Comparison of ENCODE assay signal across 8 cellular contexts in the genomic region with DNA sequence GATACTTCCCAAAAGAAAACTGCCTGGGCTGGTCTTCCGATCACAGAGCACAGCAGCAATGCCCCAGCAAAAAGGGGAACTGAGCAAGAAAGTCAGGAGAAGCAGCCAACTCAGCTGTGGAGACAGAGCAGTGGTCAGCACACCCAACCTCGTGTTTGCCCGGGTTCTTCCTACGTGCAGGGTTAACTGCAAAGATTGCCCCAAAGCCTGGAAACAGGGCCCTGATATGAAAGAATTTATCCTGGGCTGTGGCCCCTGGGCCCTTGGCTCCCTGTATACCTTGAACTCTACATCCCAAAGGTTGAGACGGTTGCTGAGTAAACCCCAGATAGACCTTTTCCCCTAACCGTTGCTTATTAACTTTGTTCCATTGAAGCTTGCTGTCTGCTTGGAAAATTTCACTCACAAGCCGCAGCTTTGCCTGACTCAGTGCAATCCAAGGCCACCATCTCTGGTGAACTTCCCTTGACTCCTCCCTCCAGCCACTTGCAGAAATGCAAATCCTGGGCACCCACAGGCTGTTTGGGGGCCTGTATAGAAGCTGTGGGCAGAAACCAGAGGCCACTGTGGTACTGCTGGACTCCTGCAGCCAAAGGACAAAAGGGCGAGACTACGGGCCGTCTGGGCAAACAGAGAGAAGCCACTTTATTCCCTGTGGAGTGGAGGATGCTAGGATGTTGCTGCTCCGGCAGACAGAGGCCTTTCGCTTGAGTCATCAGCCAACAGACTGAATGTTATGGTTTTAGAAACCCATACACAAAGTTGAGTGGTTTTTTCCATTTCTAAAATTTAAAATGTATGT. TPM values are rescaled to one million over a fixed set of nuclear protein-coding genes. Genes with fewer than 3 reads are reported as not detected.
DNase-seq lines count a peak whose midpoint lies in the region; ATAC-seq, FAIRE-seq and TF ChIP-seq lines count a peak whose summit lies in the region.

No MANE protein-coding gene starts in this region.

- no peaks in the 10 kb centered on the region for H3K79me2 ChIP-seq in HepG2 (ENCODE audit: insufficient read depth, low read length)

- DNase-seq in EH (ENCODE audit: low read depth) (peak; percentile 95), HL-60 (ENCODE audit: low read depth in 1 of 2, low spot score in 1 of 2) (peak in 1 of 2 experiments; percentile 61), amniotic stem cell (lab: John Stamatoyannopoulos, UW) (peak; percentile 81), HepG2 (ENCODE audit: low spot score) (peak; percentile 89), NCI-H1105 treated with DMSO at 0.1 percent for 48 hours (lab: John Stamatoyannopoulos, UW) (no peak), activated gamma-delta T cell (lab: John Stamatoyannopoulos, UW) (no peak)

- no peak overlapping the region for H2AFZ ChIP-seq in HepG2 (ENCODE audit: low read length)

- CTCF ChIA-PET in HepG2 (lab: Yijun Ruan, JAX; ENCODE audit: low intra/inter-chr PET ratio, low total read pairs): no interaction called here

- H3K4me3 ChIP-seq in HL-60 (replicated peaks; ENCODE audit: insufficient read depth, low read length) (no peak overlapping the region), HepG2 (replicated peaks in 1 of 3; ENCODE audit: insufficient read depth in 1 of 3, low read depth in 2 of 3, low read length in 3 of 3) (peak overlapping the region in 1 of 3 experiments; percentile 0; a peak in 2 of 6 replicates), urinary bladder (ENCODE audit: low read depth, low read length) (no peak overlapping the region)

- H3K4me1 ChIP-seq in HepG2 (ENCODE audit: insufficient read depth, low read length) (peaks cover 59% of the 10 kb centered on the region), urinary bladder (ENCODE audit: insufficient read depth) (no peaks in the 10 kb centered on the region)

- H3K27me3 ChIP-seq in HL-60 (ENCODE audit: insufficient read depth, poor library complexity, severe bottlenecking) (no peaks in the 10 kb centered on the region), HepG2 (ENCODE audit: control insufficient read depth in 1 of 2, insufficient read depth in 2 of 2, low read length in 2 of 2) (no peaks in the 10 kb centered on the region)

- 7% methylated on average over 12 of the region's 12 CpGs for WGBS in HepG2 (ENCODE audit: low lambda C conversion rate)
- 49% methylated on average over 12 of the region's 12 CpGs for WGBS in urinary bladder

- FAIRE-seq in HepG2 (lab: Jason Lieb, UNC): peak; percentile 97

- POLR2A ChIA-PET in HepG2 (lab: Yijun Ruan, JAX): interaction anchor here (1.1 kb wide), 1 partner anchor 12 kb away, joined by 3 read pairs; no protein-coding TSS in a partner anchor

- intact Hi-C loops in HepG2 (cut with micrococcal nuclease; ENCODE audit: unreplicated experiment): no loop called here

- H3K4me2 ChIP-seq in HepG2 (ENCODE audit: low read depth, low read length): peak overlapping the region; percentile 56

- BruUV-seq in HepG2 (replicated peaks; lab: Mats Ljungman, UMichigan): no TSS peak

- TF ChIP-seq CTCF in HL-60 (IDR thresholded peaks at IDR 0.05; ENCODE audit: insufficient read depth, low read length) (no peak), HepG2 (CRISPR knock-in tag; IDR thresholded peaks at IDR 0.05) (no peak)

- H3K36me3 ChIP-seq in HepG2 (replicated peaks in 1 of 2; ENCODE audit: control insufficient read depth in 1 of 2, insufficient read depth in 2 of 2, low read length in 2 of 2): no peaks in the 10 kb centered on the region
- no peaks in the 10 kb centered on the region for H3K36me3 ChIP-seq in urinary bladder (ENCODE audit: insufficient read depth)

- in situ Hi-C loops in HepG2 (cut with HindIII; ENCODE audit: extremely low pct_ligation_motif_present, low pct_unique_long_range_greater_than_20kb): no loop called here

- no peak for TF ChIP-seq POLR2A in HepG2 (IDR thresholded peaks at IDR 0.05; ENCODE audit: insufficient read depth in 1 of 2, low read depth in 2 of 2, low read length in 2 of 2)

- no peaks in the 10 kb centered on the region for H4K20me1 ChIP-seq in HepG2 (ENCODE audit: insufficient read depth, low read length)

- peak; percentile 11; the same call in 1 of the 2 replicates for TF ChIP-seq RAD21 in HepG2 (CRISPR knock-in tag; IDR thresholded peaks at IDR 0.05)

- H3K9ac ChIP-seq in HepG2 (ENCODE audit: insufficient read depth, low read depth, low read length): 0 out of 2 replicates have a peak overlapping the region, but pooled peaks have one; percentile 1

- 0 out of 2 replicates have a peak overlapping the region, but pooled peaks have one; percentile 18 for H3K27ac ChIP-seq in HL-60 (replicated peaks)
- H3K27ac ChIP-seq in HepG2 (ENCODE audit: extremely low read length, insufficient read depth, low read length): peak overlapping the region; percentile 26
- peak overlapping the region; percentile 33 for H3K27ac ChIP-seq in urinary bladder (ENCODE audit: low read depth)

- no peaks in the 10 kb centered on the region for H3K9me3 ChIP-seq in HepG2 (ENCODE audit: low read length)

- peak; percentile 71 for ATAC-seq in GM21515 (IDR thresholded peaks at IDR 0.05; ENCODE audit: unreplicated experiment)
- ATAC-seq in HepG2: peak; percentile 82

- TF ChIP-seq EP300 in HepG2 (IDR thresholded peaks at IDR 0.05; ENCODE audit: low read depth in 2 of 2, low read length in 2 of 2) (peak in 1 of 2 experiments; percentile 43; a peak in 1 of 4 replicates), HepG2 (CRISPR knock-in tag; IDR thresholded peaks at IDR 0.05; ENCODE audit: borderline replicate concordance) (no peak; the same call in 1 of the 2 replicates)

TF ChIP-seq in HepG2, 621 proteins besides CTCF, POLR2A, EP300 and RAD21 (continues in another document):
- TF ChIP-seq SALL2 (CRISPR knock-in tag; IDR thresholded peaks at IDR 0.05) (no peak), DMTF1 (CRISPR knock-in tag; IDR thresholded peaks at IDR 0.05) (no peak), ARID2 (CRISPR knock-in tag; IDR thresholded peaks at IDR 0.05; ENCODE audit: borderline replicate concordance) (no peak), PATZ1 (CRISPR knock-in tag; IDR thresholded peaks at IDR 0.05) (peak; percentile 39; the same call in 1 of the 2 replicates)

RNA-seq across cellular contexts. Expression of gene NRP2, which starts 18.2 kb away (rescaled TPM):
- total RNA-seq in HepG2 (2016; rRNA removed; fragmentation: Illumina TruSeq; extraction: Trizol) (0.60 and 1.4 TPM in 2 replicates), urinary bladder (101 TPM)
- total RNA-seq in HepG2 (2016; cell fraction: cytosol; rRNA removed; fragmentation: Illumina TruSeq; extraction: Trizol; ENCODE audit: low read depth): under 0.01 and 0.20 TPM in 2 replicates
- 0.79 and 0.93 TPM in 2 replicates for total RNA-seq in HepG2 (2016; cell fraction: insoluble cytoplasmic fraction; rRNA removed; fragmentation: Illumina TruSeq; extraction: Trizol)
- 0.22 and 0.41 TPM in 2 replicates for total RNA-seq in HepG2 (2016; cell fraction: membrane; rRNA removed; fragmentation: Illumina TruSeq; extraction: Trizol)
- total RNA-seq in HepG2 (2016; cell fraction: nucleus; rRNA removed; fragmentation: Illumina TruSeq; extraction: Trizol): 1.4 and 2.4 TPM in 2 replicates
- polyA plus RNA-seq in HepG2 (2011; rRNA removed) (0.65 and 1.4 TPM in 2 replicates), urinary bladder (74.4 TPM)
- polyA plus RNA-seq in HepG2 (2011; cell fraction: cytosol; rRNA removed): 0.32 and 0.37 TPM in 2 replicates
- 0.51 and 0.66 TPM in 2 replicates for polyA plus RNA-seq in HepG2 (2011; cell fraction: nucleus; rRNA removed)
- polyA plus RNA-seq in HepG2 (2012): 0.54 and 3.3 TPM in 2 replicates
- polyA plus RNA-seq in HepG2 (2016; cell fraction: cytosol; fragmentation: Illumina TruSeq; extraction: Trizol; ENCODE audit: low read depth): 0.12 and 0.16 TPM in 2 replicates
- 0.26 and 0.34 TPM in 2 replicates for polyA plus RNA-seq in HepG2 (2016; cell fraction: insoluble cytoplasmic fraction; fragmentation: Illumina TruSeq; extraction: Trizol; ENCODE audit: low read depth)
- polyA plus RNA-seq in HepG2 (2016; cell fraction: membrane; fragmentation: Illumina TruSeq; extraction: Trizol; ENCODE audit: low read depth): 0.09 and 0.37 TPM in 2 replicates
- 1.9 and 2.1 TPM in 2 replicates for polyA plus RNA-seq in HepG2 (2016; cell fraction: nucleus; fragmentation: Illumina TruSeq; extraction: Trizol; ENCODE audit: insufficient read depth, low read depth)
- polyA minus RNA-seq in HepG2 (2011; rRNA and poly(A)+ RNA removed; ENCODE audit: low replicate concordance): 1.3 and 6.5 TPM in 2 replicates
- 0.49 and 0.88 TPM in 2 replicates for polyA minus RNA-seq in HepG2 (2011; cell fraction: cytosol; rRNA and poly(A)+ RNA removed)
- polyA minus RNA-seq in HepG2 (2011; cell fraction: nucleus; rRNA and poly(A)+ RNA removed): 1.4 and 1.7 TPM in 2 replicates

Comparison
In these comparisons a context has a peak if more than half of its experiments do, and no peak if none do; other contexts are left out.
1. DNase-seq: peak in EH (single experiment), amniotic stem cell (single experiment) and HepG2 (single experiment); none in NCI-H1105 treated with DMSO at 0.1 percent for 48 hours (single experiment) and activated gamma-delta T cell (single experiment).
2. RNA of gene NRP2, which starts 18.2 kb away (total RNA-seq): 101 TPM in urinary bladder (single experiment); under 0.01 to 2.4 TPM in HepG2; every median in the first group is over 10 times any median in the second.
3. Peak in every context shown above with its lines, with median percentiles within 50 percentile points of each other: H3K27ac ChIP-seq.